In genomic region chr15:34023932-34024331, GRCh38 we compare ENCODE assay signal across 19 cellular contexts. TPM values are rescaled to one million over a fixed set of nuclear protein-coding genes. Genes with fewer than 3 reads are reported as not detected.
A peak's percentile ranks its signal among the peaks of the same experiment; 100 is the strongest.
DNase-seq lines count a peak whose midpoint lies in the region; ATAC-seq and TF ChIP-seq lines count a peak whose summit lies in the region.
"Had no signal": no experiment of that assay in that cellular context is flagged by ENCODE, and none has a peak within 500 bp of the region (broad histone marks: within the 10 kb centered on the region; RNA-seq: fewer than 3 reads in every experiment).

No MANE protein-coding gene starts in this region.

- no peak for TF ChIP-seq CTCF in retinal pigment epithelial cell (conservative IDR thresholded peaks at IDR 0.05; ENCODE audit: low read depth, low read length)
- TF ChIP-seq CTCF in CD4-positive, alpha-beta T cell (IDR thresholded peaks at IDR 0.05): no peak

- H3K9me3 ChIP-seq in adipocyte (ENCODE audit: control insufficient read depth, low read length): no peaks in the 10 kb centered on the region
- H3K9me3 ChIP-seq in CD4-positive, alpha-beta T cell (ENCODE audit: control insufficient read depth, low read length): no peaks in the 10 kb centered on the region
- H3K9me3 ChIP-seq: SJCRH30 had no signal

- no peak for ATAC-seq in CD4-positive, alpha-beta T cell (ENCODE audit: poor library complexity)
- ATAC-seq: CD8-positive, alpha-beta T cell; GM12878; Panc1 had no signal

- H3K27me3 ChIP-seq in adipocyte (replicated peaks; ENCODE audit: control insufficient read depth, insufficient read depth, low read length): no peaks in the 10 kb centered on the region
- H3K27me3 ChIP-seq in CD4-positive, alpha-beta T cell (ENCODE audit: control insufficient read depth, insufficient read depth, low read length): no peaks in the 10 kb centered on the region
- H3K27me3 ChIP-seq: SJCRH30 had no signal

- intact Hi-C loops in CD4-positive, alpha-beta T cell (cut with DNase I, micrococcal nuclease): no loop called here
- intact Hi-C loops in activated CD4-positive, alpha-beta memory T cell treated with anti-CD3 and anti-CD28 coated beads for 36 hours (cut with micrococcal nuclease): no loop called here

- no peak overlapping the region for H3K9ac ChIP-seq in adipocyte (ENCODE audit: low read length)

- peak; percentile 22 for DNase-seq in AG08395 (ENCODE audit: low spot score)
- peak; percentile 74 for DNase-seq in adipocyte (ENCODE audit: low read depth)
- DNase-seq in fibroblast of peridontal ligament (ENCODE audit: extremely low read depth): peak; percentile 42
- peak; percentile 51 for DNase-seq in retinal pigment epithelial cell (ENCODE audit: low read depth)
- DNase-seq in CD4-positive, alpha-beta T cell: no peak
- no peak for DNase-seq in activated CD4-positive, alpha-beta memory T cell treated with anti-CD3 and anti-CD28 coated beads for 36 hours
- DNase-seq in NCI-H345 treated with DMSO at 0.1 percent for 48 hours (lab: John Stamatoyannopoulos, UW; ENCODE audit: unreplicated experiment): no peak
- no peak for DNase-seq in NCI-H446 treated with DMSO at 0.1 percent for 48 hours (lab: John Stamatoyannopoulos, UW)
- DNase-seq: Calu3; CD8-positive, alpha-beta T cell; GF-D8; NCI-H1436; NCI-H2029; SJCRH30 had no signal

- no peaks in the 10 kb centered on the region for H3K4me1 Mint-ChIP-seq in CD4-positive, alpha-beta T cell (ENCODE audit: low read depth)
- H3K4me1 Mint-ChIP-seq in activated CD4-positive, alpha-beta memory T cell treated with anti-CD3 and anti-CD28 coated beads for 36 hours (ENCODE audit: low read depth): peaks cover 4% of the 10 kb centered on the region

- no peaks in the 10 kb centered on the region for H3K9me3 Mint-ChIP-seq in CD4-positive, alpha-beta T cell
- H3K9me3 Mint-ChIP-seq in activated CD4-positive, alpha-beta memory T cell treated with anti-CD3 and anti-CD28 coated beads for 36 hours: peaks cover 5% of the 10 kb centered on the region
- H3K9me3 Mint-ChIP-seq: CD8-positive, alpha-beta T cell had no signal

- CTCF ChIA-PET in CD4-positive, alpha-beta T cell (lab: Charles Lee): no interaction called here
- CTCF ChIA-PET in activated CD4-positive, alpha-beta memory T cell treated with anti-CD3 and anti-CD28 coated beads for 36 hours (lab: Charles Lee): no interaction called here

- H3K36me3 ChIP-seq in adipocyte (ENCODE audit: control insufficient read depth, insufficient read depth, low read length, severe bottlenecking): no peaks in the 10 kb centered on the region
- H3K36me3 ChIP-seq: SJCRH30 had no signal

- no peak overlapping the region for H3K4me3 Mint-ChIP-seq in CD4-positive, alpha-beta T cell
- H3K4me3 Mint-ChIP-seq in activated CD4-positive, alpha-beta memory T cell treated with anti-CD3 and anti-CD28 coated beads for 36 hours: no peak overlapping the region
- H3K4me3 Mint-ChIP-seq: CD8-positive, alpha-beta T cell had no signal

- H3K27ac ChIP-seq in CD4-positive, alpha-beta T cell (ENCODE audit: low read depth, low read length): no peak overlapping the region
- H3K27ac ChIP-seq: 22Rv1, SJCRH30 had no signal

- H3K4me3 ChIP-seq in adipocyte (ENCODE audit: low read length) (no peak overlapping the region), retinal pigment epithelial cell (ENCODE audit: low read length) (no peak overlapping the region)
- H3K4me3 ChIP-seq: GM12878, SJCRH30 had no signal

- POLR2A ChIA-PET in CD4-positive, alpha-beta T cell (lab: Charles Lee): no interaction called here
- POLR2A ChIA-PET in activated CD4-positive, alpha-beta memory T cell treated with anti-CD3 and anti-CD28 coated beads for 36 hours (lab: Charles Lee): no interaction called here

- no peaks in the 10 kb centered on the region for H3K27me3 Mint-ChIP-seq in CD4-positive, alpha-beta T cell
- no peaks in the 10 kb centered on the region for H3K27me3 Mint-ChIP-seq in activated CD4-positive, alpha-beta memory T cell treated with anti-CD3 and anti-CD28 coated beads for 36 hours

- H3K4me1 ChIP-seq in adipocyte (ENCODE audit: control insufficient read depth, insufficient read depth, low read length): peaks cover 9% of the 10 kb centered on the region
- H3K4me1 ChIP-seq: SJCRH30 had no signal

- no peak overlapping the region for H3K27ac Mint-ChIP-seq in CD4-positive, alpha-beta T cell
- no peak overlapping the region for H3K27ac Mint-ChIP-seq in activated CD4-positive, alpha-beta memory T cell treated with anti-CD3 and anti-CD28 coated beads for 36 hours
- H3K27ac Mint-ChIP-seq: CD8-positive, alpha-beta T cell had no signal

- no peaks in the 10 kb centered on the region for H3K36me3 Mint-ChIP-seq in CD4-positive, alpha-beta T cell (ENCODE audit: low read depth)
- peaks cover 2% of the 10 kb centered on the region for H3K36me3 Mint-ChIP-seq in activated CD4-positive, alpha-beta memory T cell treated with anti-CD3 and anti-CD28 coated beads for 36 hours

RNA-seq across cellular contexts. Expression of gene AVEN, which starts 15.1 kb away (rescaled TPM):
- total RNA-seq in CD4-positive, alpha-beta T cell: 1 to 10 TPM; 4.5 to 4.9 TPM
- 10 to 100 TPM; 13.1 to 13.4 TPM for total RNA-seq in activated CD4-positive, alpha-beta memory T cell treated with anti-CD3 and anti-CD28 coated beads for 36 hours

RNA-seq across cellular contexts. Expression of gene CHRM5, which starts 55.6 kb away (rescaled TPM):
- not detected for total RNA-seq in CD4-positive, alpha-beta T cell
- total RNA-seq in activated CD4-positive, alpha-beta memory T cell treated with anti-CD3 and anti-CD28 coated beads for 36 hours: not detected
- total RNA-seq: Calu3; CD8-positive, alpha-beta T cell; MCF 10A; NCI-H460; SJCRH30 had no signal

Comparison
In these comparisons a context has a peak if more than half of its experiments do, and no peak if none do; other contexts are left out.
1. DNase-seq: peak in AG08395 (single experiment), adipocyte (single experiment), fibroblast of peridontal ligament (single experiment) and retinal pigment epithelial cell (single experiment); none in CD4-positive, alpha-beta T cell (0 of 10), activated CD4-positive, alpha-beta memory T cell treated with anti-CD3 and anti-CD28 coated beads for 36 hours (single experiment), NCI-H345 treated with DMSO at 0.1 percent for 48 hours (single experiment) and NCI-H446 treated with DMSO at 0.1 percent for 48 hours (single experiment).